8 cellular contexts compared by ENCODE assay signal in the genomic region with DNA sequence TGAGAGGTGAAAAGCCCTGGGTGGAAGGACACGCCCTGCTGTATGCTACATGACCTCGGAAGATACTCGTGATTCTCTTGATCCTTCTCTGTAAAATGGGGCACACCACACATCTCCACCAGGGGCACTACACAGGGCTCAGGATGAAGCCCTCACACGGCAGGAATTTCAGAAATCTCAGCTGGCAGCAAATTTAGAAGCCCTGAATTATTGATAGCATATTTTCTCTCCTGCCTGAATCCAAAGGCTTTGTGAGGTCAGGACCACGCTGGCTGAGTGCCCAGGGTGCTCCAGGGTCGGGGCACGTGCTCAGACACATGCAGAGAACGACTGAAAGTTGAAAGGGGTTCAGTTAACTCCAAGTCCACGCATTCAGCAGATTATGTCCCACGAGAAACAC. TPM values are rescaled to one million over a fixed set of nuclear protein-coding genes. Genes with fewer than 3 reads are reported as not detected.
DNase-seq lines count a peak whose midpoint lies in the region; ATAC-seq and FAIRE-seq lines count a peak whose summit lies in the region.

No MANE protein-coding gene starts in this region.

- peak; percentile 47 for DNase-seq in SIG-M5 treated with dmso at 0.1 percent for 504 hours (lab: John Stamatoyannopoulos, UW; ENCODE audit: unreplicated experiment)
- no peak for DNase-seq in SIG-M5 (lab: John Stamatoyannopoulos, UW)
- peak; percentile 65 for DNase-seq in RCC 7860 (ENCODE audit: low spot score)
- peak; percentile 74 for DNase-seq in activated naive CD4-positive, alpha-beta T cell treated with anti-CD3 and anti-CD28 coated beads for 36 hours
- DNase-seq in head of caudate nucleus = peak in 32 of 42 donors; percentile 10 to 72 (median 40)
- DNase-seq in retina = peak; percentile 50

- H3K36me3 Mint-ChIP-seq in activated naive CD4-positive, alpha-beta T cell treated with anti-CD3 and anti-CD28 coated beads for 36 hours (ENCODE audit: low read depth) = no peaks in the 10 kb centered on the region

- H3K4me3 Mint-ChIP-seq in activated naive CD4-positive, alpha-beta T cell treated with anti-CD3 and anti-CD28 coated beads for 36 hours = no peak overlapping the region

- ATAC-seq in HG03175 (IDR thresholded peaks at IDR 0.05; ENCODE audit: unreplicated experiment) (peak; percentile 64), HG03565 (IDR thresholded peaks at IDR 0.05; ENCODE audit: unreplicated experiment) (no peak)

- H3K9me3 Mint-ChIP-seq in activated naive CD4-positive, alpha-beta T cell treated with anti-CD3 and anti-CD28 coated beads for 36 hours = no peaks in the 10 kb centered on the region

- intact Hi-C loops in activated naive CD4-positive, alpha-beta T cell treated with anti-CD3 and anti-CD28 coated beads for 36 hours (cut with micrococcal nuclease) = loop anchor here (10.0 kb wide), 1 partner anchor 2003 kb away; a partner anchor contains a TSS
- intact Hi-C loops in head of caudate nucleus (cut with DNase I) = loop anchor here (10.0 kb wide), 1 partner anchor 143 kb away; no protein-coding TSS in a partner anchor

- H3K4me1 Mint-ChIP-seq in activated naive CD4-positive, alpha-beta T cell treated with anti-CD3 and anti-CD28 coated beads for 36 hours (ENCODE audit: low read depth) = peaks cover 32% of the 10 kb centered on the region

- no peak for FAIRE-seq in RCC 7860 (lab: Jason Lieb, UNC)

- no peaks in the 10 kb centered on the region for H3K27me3 Mint-ChIP-seq in activated naive CD4-positive, alpha-beta T cell treated with anti-CD3 and anti-CD28 coated beads for 36 hours (ENCODE audit: low read depth)

- H3K27ac Mint-ChIP-seq in activated naive CD4-positive, alpha-beta T cell treated with anti-CD3 and anti-CD28 coated beads for 36 hours = peak overlapping the region; percentile 71

- CTCF ChIA-PET in activated naive CD4-positive, alpha-beta T cell treated with anti-CD3 and anti-CD28 coated beads for 36 hours (lab: Charles Lee) = interaction anchor here (0.7 to 1.4 kb wide), 4 partner anchors 69 to 156 kb away, joined by 3 to 6 read pairs (median 5); no protein-coding TSS in a partner anchor

RNA-seq across cellular contexts. Expression of a gene that starts 42.1 kb away (rescaled TPM):
- not detected for total RNA-seq in activated naive CD4-positive, alpha-beta T cell treated with anti-CD3 and anti-CD28 coated beads for 36 hours
